Comparison of ENCODE assay signal across 17 cellular contexts in the genomic region with DNA sequence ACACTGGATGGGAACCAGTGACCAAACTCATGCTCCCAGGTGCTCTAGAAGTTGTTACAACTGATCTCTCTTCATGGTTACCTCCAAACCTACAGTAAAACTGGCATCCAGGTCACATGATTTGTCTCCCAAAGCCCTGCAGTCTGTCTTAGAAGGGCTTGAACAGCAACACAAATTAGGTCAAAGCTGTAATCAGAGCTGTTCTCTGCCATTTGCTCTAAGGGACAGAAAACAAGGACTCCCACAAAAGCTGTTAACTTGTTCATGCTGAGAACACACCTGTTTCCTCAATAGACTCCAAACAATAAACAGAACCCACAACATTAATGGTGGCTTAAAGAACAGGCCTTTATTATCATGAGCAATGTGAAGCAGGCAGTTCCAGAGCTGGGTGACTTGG.
"Had no signal": no experiment of that assay in that cellular context is flagged by ENCODE, and none has a peak within 500 bp of the region (broad histone marks: within the 10 kb centered on the region; RNA-seq: fewer than 3 reads in every experiment).

No MANE protein-coding gene starts in this region.

- H3K9me3 ChIP-seq: pancreas had no signal

- H3K27ac Mint-ChIP-seq: activated CD4-positive, alpha-beta memory T cell treated with anti-CD3 and anti-CD28 coated beads, Interleukin-2, amount 10 ng/mL, durations not matched to agents 7 days and 5 days; activated naive CD4-positive, alpha-beta T cell treated with anti-CD3 and anti-CD28 coated beads, Interleukin-2, amount 50 U/mL, for 24 hours; activated T-cell treated with anti-CD3 and anti-CD28 coated beads, Interleukin-2, amount 50 U/mL, for 24 hours; memory B cell; naive thymus-derived CD8-positive, alpha-beta T cell; stimulated activated memory B cell treated with anti-CD40 and anti-IgM and Interleukin-4, amounts not matched to agents 10 μg/mL and 1 μg/mL and 100 μg/mL, for 72 hours had no signal

- ATAC-seq: mucosa of descending colon; naive thymus-derived CD8-positive, alpha-beta T cell; pancreas; stimulated activated memory B cell treated with anti-CD40 and anti-IgM and Interleukin-4, amounts not matched to agents 10 μg/mL and 1 μg/mL and 100 μg/mL, for 72 hours had no signal

- DNase-seq: activated CD4-positive, alpha-beta memory T cell treated with anti-CD3 and anti-CD28 coated beads, Interleukin-2, amount 10 ng/mL, durations not matched to agents 7 days and 5 days; activated CD4-positive, alpha-beta T cell treated with anti-CD3 and anti-CD28 coated beads for 1 hour; activated T-cell treated with anti-CD3 and anti-CD28 coated beads, Interleukin-2, amount 50 U/mL, for 24 hours; cortex of kidney; effector CD4-positive, alpha-beta T cell; hippocampal formation; left ventricle myocardium inferior; mucosa of descending colon; naive thymus-derived CD8-positive, alpha-beta T cell; pancreas; stimulated activated CD4-positive, alpha-beta T cell treated with anti-CD3 and anti-CD28 coated beads, Interleukin-12 subunit alpha, Interleukin-12 subunit beta, amount 100 ng/mL, for 4 hours; stimulated activated CD4-positive, alpha-beta T cell treated with anti-CD3 and anti-CD28 coated beads, Interleukin-2, amount 100 ng/mL, for 24 hours; tibial artery had no signal

- H3K27me3 ChIP-seq: esophagus muscularis mucosa, pancreas, tibial artery had no signal

- H3K27ac ChIP-seq: esophagus muscularis mucosa, left ventricle myocardium inferior, pancreas, tibial artery had no signal

- H3K4me1 Mint-ChIP-seq: activated CD4-positive, alpha-beta memory T cell treated with anti-CD3 and anti-CD28 coated beads, Interleukin-2, amount 10 ng/mL, durations not matched to agents 7 days and 5 days; stimulated activated memory B cell treated with anti-CD40 and anti-IgM and Interleukin-4, amounts not matched to agents 10 μg/mL and 1 μg/mL and 100 μg/mL, for 72 hours had no signal

- H3K27me3 Mint-ChIP-seq: activated CD4-positive, alpha-beta memory T cell treated with anti-CD3 and anti-CD28 coated beads, Interleukin-2, amount 10 ng/mL, durations not matched to agents 7 days and 5 days; activated naive CD4-positive, alpha-beta T cell treated with anti-CD3 and anti-CD28 coated beads, Interleukin-2, amount 50 U/mL, for 24 hours; activated T-cell treated with anti-CD3 and anti-CD28 coated beads, Interleukin-2, amount 50 U/mL, for 24 hours; memory B cell; naive thymus-derived CD8-positive, alpha-beta T cell; stimulated activated memory B cell treated with anti-CD40 and anti-IgM and Interleukin-4, amounts not matched to agents 10 μg/mL and 1 μg/mL and 100 μg/mL, for 72 hours had no signal

- H3K4me1 ChIP-seq: esophagus muscularis mucosa, pancreas, tibial artery had no signal

- H3K4me3 ChIP-seq: esophagus muscularis mucosa, left ventricle myocardium inferior, mucosa of descending colon, pancreas, tibial artery had no signal

- H3K4me3 Mint-ChIP-seq: activated CD4-positive, alpha-beta memory T cell treated with anti-CD3 and anti-CD28 coated beads, Interleukin-2, amount 10 ng/mL, durations not matched to agents 7 days and 5 days; activated naive CD4-positive, alpha-beta T cell treated with anti-CD3 and anti-CD28 coated beads, Interleukin-2, amount 50 U/mL, for 24 hours; activated T-cell treated with anti-CD3 and anti-CD28 coated beads, Interleukin-2, amount 50 U/mL, for 24 hours; memory B cell; naive thymus-derived CD8-positive, alpha-beta T cell; stimulated activated memory B cell treated with anti-CD40 and anti-IgM and Interleukin-4, amounts not matched to agents 10 μg/mL and 1 μg/mL and 100 μg/mL, for 72 hours had no signal
